2 cellular contexts compared by ENCODE assay signal in genomic region chr6:150639823-150640331, GRCh38.
TF ChIP-seq lines count a peak whose summit lies in the region.

No MANE protein-coding gene starts in this region.

TF ChIP-seq in liver, 16 proteins besides CTCF, POLR2A, EP300 and RAD21 (continued from another document):
- TF ChIP-seq ATF3 (IDR thresholded peaks at IDR 0.05) (no peak), GABPA (IDR thresholded peaks at IDR 0.05 in 1 of 2, conservative IDR thresholded peaks at IDR 0.05 in 1 of 2) (no peak), FOXA2 (IDR thresholded peaks at IDR 0.05) (no peak), MAX (IDR thresholded peaks at IDR 0.05) (no peak), HNF4A (conservative IDR thresholded peaks at IDR 0.05) (no peak), JUND (IDR thresholded peaks at IDR 0.05) (no peak), REST (IDR thresholded peaks at IDR 0.05) (no peak), EGR1 (IDR thresholded peaks at IDR 0.05; ENCODE audit: low read depth in 2 of 2) (no peak), RXRA (IDR thresholded peaks at IDR 0.05) (no peak), NR2F2 (IDR thresholded peaks at IDR 0.05) (no peak), TAF1 (conservative IDR thresholded peaks at IDR 0.05) (no peak), SP1 (IDR thresholded peaks at IDR 0.05) (no peak), YY1 (IDR thresholded peaks at IDR 0.05) (no peak)
TF ChIP-seq in liver: peak in this region for 0.

TF ChIP-seq in HepG2, 621 proteins besides CTCF, POLR2A, EP300 and RAD21 (continued from another document):
- TF ChIP-seq ZNF710 (CRISPR knock-in tag; IDR thresholded peaks at IDR 0.05; ENCODE audit: borderline replicate concordance) (no peak), ZIK1 (CRISPR knock-in tag; IDR thresholded peaks at IDR 0.05; ENCODE audit: borderline replicate concordance, low read depth) (no peak), JDP2 (CRISPR knock-in tag; IDR thresholded peaks at IDR 0.05; ENCODE audit: borderline replicate concordance) (no peak), NR2F2 (IDR thresholded peaks at IDR 0.05; ENCODE audit: borderline replicate concordance, low read depth) (no peak), HOXA5 (CRISPR knock-in tag; IDR thresholded peaks at IDR 0.05) (no peak)
